ENCODE assay signal across 1 cellular context in genomic region chr6:151391471-151392428, GRCh38.
A peak's percentile ranks its signal among the peaks of the same experiment; 100 is the strongest.
TF ChIP-seq lines count a peak whose summit lies in the region.

A gene with protein sequence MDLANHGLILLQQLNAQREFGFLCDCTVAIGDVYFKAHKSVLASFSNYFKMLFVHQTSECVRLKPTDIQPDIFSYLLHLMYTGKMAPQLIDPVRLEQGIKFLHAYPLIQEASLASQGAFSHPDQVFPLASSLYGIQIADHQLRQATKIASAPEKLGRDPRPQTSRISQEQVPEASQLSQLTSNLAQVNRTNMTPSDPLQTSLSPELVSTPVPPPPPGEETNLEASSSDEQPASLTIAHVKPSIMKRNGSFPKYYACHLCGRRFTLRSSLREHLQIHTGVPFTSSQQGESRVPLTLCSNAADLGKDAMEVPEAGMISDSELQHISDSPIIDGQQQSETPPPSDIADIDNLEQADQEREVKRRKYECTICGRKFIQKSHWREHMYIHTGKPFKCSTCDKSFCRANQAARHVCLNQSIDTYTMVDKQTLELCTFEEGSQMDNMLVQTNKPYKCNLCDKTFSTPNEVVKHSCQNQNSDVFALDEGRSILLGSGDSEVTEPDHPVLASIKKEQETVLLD (minus strand): TSS chr6:151391559. CDS start chr6:151373637, 17,922 bp downstream.

TF ChIP-seq in K562, 482 proteins besides CTCF, POLR2A, EP300 and RAD21 (continued from another document):
- TF ChIP-seq CREM (IDR thresholded peaks at IDR 0.05; ENCODE audit: low read depth) (no peak), ATF3 (IDR thresholded peaks at IDR 0.05) (no peak), ATF3 (CRISPR knock-in tag; conservative IDR thresholded peaks at IDR 0.05) (0 out of 2 replicates have a peak, but pooled peaks have one; percentile 66), U2AF2 (optimal IDR thresholded peaks at IDR 0.05; ENCODE audit: low read depth, low read length) (no peak), ZNF395 (CRISPR knock-in tag; IDR thresholded peaks at IDR 0.05) (0 out of 2 replicates have a peak, but pooled peaks have one; percentile 43), TEAD1 (CRISPR knock-in tag; IDR thresholded peaks at IDR 0.05) (0 out of 4 replicates have a peak, but pooled peaks of 1 of the 2 experiments have one; percentile 15), ZNF584 (CRISPR knock-in tag; IDR thresholded peaks at IDR 0.05; ENCODE audit: low read depth) (no peak), PHF21A (IDR thresholded peaks at IDR 0.05; ENCODE audit: borderline replicate concordance, low read depth) (no peak), RFX1 (IDR thresholded peaks at IDR 0.05) (peak; percentile 76), CHD1 (IDR thresholded peaks at IDR 0.05; ENCODE audit: low read length) (peak; percentile 86)
- TF ChIP-seq, protein P1, sequence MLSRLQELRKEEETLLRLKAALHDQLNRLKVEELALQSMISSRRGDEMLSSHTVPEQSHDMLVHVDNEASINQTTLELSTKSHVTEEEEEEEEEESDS (CRISPR knock-in tag; IDR thresholded peaks at IDR 0.05) = no peak
- TF ChIP-seq, protein P2, sequence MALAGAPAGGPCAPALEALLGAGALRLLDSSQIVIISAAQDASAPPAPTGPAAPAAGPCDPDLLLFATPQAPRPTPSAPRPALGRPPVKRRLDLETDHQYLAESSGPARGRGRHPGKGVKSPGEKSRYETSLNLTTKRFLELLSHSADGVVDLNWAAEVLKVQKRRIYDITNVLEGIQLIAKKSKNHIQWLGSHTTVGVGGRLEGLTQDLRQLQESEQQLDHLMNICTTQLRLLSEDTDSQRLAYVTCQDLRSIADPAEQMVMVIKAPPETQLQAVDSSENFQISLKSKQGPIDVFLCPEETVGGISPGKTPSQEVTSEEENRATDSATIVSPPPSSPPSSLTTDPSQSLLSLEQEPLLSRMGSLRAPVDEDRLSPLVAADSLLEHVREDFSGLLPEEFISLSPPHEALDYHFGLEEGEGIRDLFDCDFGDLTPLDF (CRISPR knock-in tag; IDR thresholded peaks at IDR 0.05) = peak; percentile 51; the same call in 1 of the 2 replicates
